Comparison of ENCODE assay signal across 8 cellular contexts in genomic region chr6:53792973-53793317, GRCh38. TPM values are rescaled to one million over a fixed set of nuclear protein-coding genes. Genes with fewer than 3 reads are reported as not detected.
DNase-seq lines count a peak whose midpoint lies in the region; ATAC-seq, FAIRE-seq and TF ChIP-seq lines count a peak whose summit lies in the region.

No MANE protein-coding gene starts in this region.

- H3K27ac ChIP-seq in OCI-LY7 (ENCODE audit: low read depth, low read length, poor library complexity, severe bottlenecking) (no peak overlapping the region), endothelial cell of umbilical vein (ENCODE audit: insufficient read depth, low read depth, low read length) (no peak overlapping the region), neural progenitor cell (no peak overlapping the region)

- FAIRE-seq in endothelial cell of umbilical vein (lab: Jason Lieb, UNC), result peak; percentile 52

- H3F3A ChIP-seq in neural progenitor cell (ENCODE audit: low read depth), result peaks cover 19% of the 10 kb centered on the region

- dilution Hi-C loops in endothelial cell of umbilical vein (cut with MboI; ENCODE audit: extremely low pct_ligation_motif_present, low sequenced_read_pairs), result no loop called here

- intact Hi-C loops in Caco-2 (cut with micrococcal nuclease; ENCODE audit: unreplicated experiment) (loop anchor here (1.0 to 5.0 kb wide), 5 partner anchors 28 to 163 kb away; no protein-coding TSS in a partner anchor), OCI-LY7 (cut with micrococcal nuclease; ENCODE audit: unreplicated experiment) (loop anchor here (5.0 kb wide), 1 partner anchor 164 kb away; no protein-coding TSS in a partner anchor), endothelial cell of umbilical vein (cut with micrococcal nuclease) (loop anchor here (1.0 to 5.0 kb wide), 2 partner anchors 66 to 149 kb away; no protein-coding TSS in a partner anchor)

- H3K9ac ChIP-seq in endothelial cell of umbilical vein (replicated peaks; ENCODE audit: extremely low read depth, insufficient read depth, low read length) (no peak overlapping the region), neural progenitor cell (no peak overlapping the region)

- H3K4me2 ChIP-seq in OCI-LY7 (ENCODE audit: low read length), result peak overlapping the region; percentile 97
- peak overlapping the region; percentile 44 for H3K4me2 ChIP-seq in endothelial cell of umbilical vein (ENCODE audit: insufficient read depth, low read length)
- H3K4me2 ChIP-seq in neural progenitor cell, result peak overlapping the region; percentile 92

- POLR2A ChIA-PET in Caco-2 (lab: Charles Lee), result interaction anchor here (0.6 to 3.8 kb wide), 17 partner anchors 20 to 799 kb away, joined by 3 to 36 read pairs (median 7); no protein-coding TSS in a partner anchor
- POLR2A ChIA-PET in OCI-LY7 (lab: Charles Lee), result interaction anchor here (0.6 to 1.6 kb wide), 6 partner anchors 8 to 169 kb away, joined by 3 to 4 read pairs (median 3); no protein-coding TSS in a partner anchor
- POLR2A ChIA-PET in endothelial cell of umbilical vein (lab: Charles Lee), result interaction anchor here (2.2 kb wide), 1 partner anchor 163 kb away, joined by 18 read pairs; no protein-coding TSS in a partner anchor
- POLR2A ChIA-PET in HEK293T (lab: Yijun Ruan, JAX), result interaction anchor here (1.4 to 2.8 kb wide), 5 partner anchors 21 to 163 kb away, joined by 3 to 15 read pairs (median 10); no protein-coding TSS in a partner anchor

- BruUV-seq in Caco-2 (replicated peaks; lab: Mats Ljungman, UMichigan) (TSS peak; percentile 65), OCI-LY7 (replicated peaks; lab: Mats Ljungman, UMichigan) (no TSS peak), endothelial cell of umbilical vein (replicated peaks; lab: Mats Ljungman, UMichigan) (no TSS peak)

- no peaks in the 10 kb centered on the region; the same call in 1 of the 2 replicates for H3K36me3 ChIP-seq in Caco-2 (ENCODE audit: control insufficient read depth, insufficient read depth, low read length)
- no peaks in the 10 kb centered on the region for H3K36me3 ChIP-seq in OCI-LY7 (ENCODE audit: insufficient read depth, low read length)
- H3K36me3 ChIP-seq in endothelial cell of umbilical vein (ENCODE audit: control insufficient read depth in 2 of 2, extremely low read depth in 1 of 2, insufficient read depth in 2 of 2, low read length in 2 of 2), result no peaks in the 10 kb centered on the region
- H3K36me3 ChIP-seq in neural progenitor cell, result no peaks in the 10 kb centered on the region

- no peaks in the 10 kb centered on the region for H3K9me1 ChIP-seq in endothelial cell of umbilical vein (replicated peaks; ENCODE audit: control insufficient read depth, extremely low read depth, insufficient read depth, low read length)

- H3K9me3 Mint-ChIP-seq in Caco-2 (ENCODE audit: unreplicated experiment), result peaks cover 11% of the 10 kb centered on the region
- H3K9me3 Mint-ChIP-seq in neural progenitor cell, result peaks cover 4% of the 10 kb centered on the region

- CTCF ChIA-PET in Caco-2 (lab: Charles Lee) (interaction anchor here (1.2 to 5.2 kb wide), 4 partner anchors 58 to 163 kb away, joined by 4 to 32 read pairs (median 23); no protein-coding TSS in a partner anchor), OCI-LY7 (lab: Charles Lee; ENCODE audit: unreplicated experiment) (no interaction called here), endothelial cell of umbilical vein (lab: Charles Lee) (interaction anchor here (1.2 to 7.5 kb wide), 14 partner anchors 16 to 193 kb away, joined by 3 to 319 read pairs (median 10); no protein-coding TSS in a partner anchor), HEK293T (lab: Yijun Ruan, JAX) (interaction anchor here (3.0 kb wide), 1 partner anchor 163 kb away, joined by 27 read pairs; no protein-coding TSS in a partner anchor)

- H3K4me1 Mint-ChIP-seq in Caco-2 (ENCODE audit: low read depth, unreplicated experiment) (peaks cover 13% of the 10 kb centered on the region), neural progenitor cell (peaks cover 25% of the 10 kb centered on the region)

- peak overlapping the region; percentile 99 for H2AFZ ChIP-seq in OCI-LY7 (ENCODE audit: low read length)
- H2AFZ ChIP-seq in endothelial cell of umbilical vein (ENCODE audit: low read depth, low read length), result peak overlapping the region; percentile 84
- no peak overlapping the region for H2AFZ ChIP-seq in neural progenitor cell (replicated peaks)

- DNase-seq in Caco-2 (no peak), OCI-LY7 (ENCODE audit: low spot score) (no peak), endothelial cell of umbilical vein (ENCODE audit: low read depth, low spot score) (no peak), neural progenitor cell (ENCODE audit: low spot score) (no peak), occipital lobe (lab: John Stamatoyannopoulos, UW) (no peak), HEK293T (ENCODE audit: extremely low spot score) (no peak), C1 segment of cervical spinal cord (lab: John Stamatoyannopoulos, UW) (no peak)

- H3K27ac Mint-ChIP-seq in Caco-2 (ENCODE audit: unreplicated experiment) (peak overlapping the region; percentile 94), neural progenitor cell (peak overlapping the region; percentile 64)

- H4K20me1 ChIP-seq in OCI-LY7 (ENCODE audit: insufficient read depth, low read length), result no peaks in the 10 kb centered on the region
- H4K20me1 ChIP-seq in endothelial cell of umbilical vein (replicated peaks; ENCODE audit: control insufficient read depth, extremely low read depth, insufficient read depth, low read length), result no peaks in the 10 kb centered on the region
- peaks cover 9% of the 10 kb centered on the region for H4K20me1 ChIP-seq in neural progenitor cell (ENCODE audit: low read depth)

- TF ChIP-seq CTCF in Caco-2 (IDR thresholded peaks at IDR 0.05; ENCODE audit: insufficient read depth in 1 of 2, low read depth in 1 of 2, low read length in 1 of 2, severe bottlenecking in 1 of 2, unreplicated experiment in 1 of 2) (no peak), OCI-LY7 (conservative IDR thresholded peaks at IDR 0.05; ENCODE audit: low read length) (no peak), endothelial cell of umbilical vein (IDR thresholded peaks at IDR 0.05; ENCODE audit: extremely low read depth in 1 of 2, insufficient read depth in 1 of 2, low read depth in 1 of 2, low read length in 2 of 2) (no peak), neural progenitor cell (IDR thresholded peaks at IDR 0.05) (no peak)

- H3K9me3 ChIP-seq in Caco-2, result peaks cover 16% of the 10 kb centered on the region
- peaks cover 7% of the 10 kb centered on the region; the same call in 1 of the 2 replicates for H3K9me3 ChIP-seq in OCI-LY7 (ENCODE audit: low read length)
- H3K9me3 ChIP-seq in endothelial cell of umbilical vein (replicated peaks; ENCODE audit: control insufficient read depth, insufficient read depth, low read length), result no peaks in the 10 kb centered on the region
- no peaks in the 10 kb centered on the region for H3K9me3 ChIP-seq in neural progenitor cell (ENCODE audit: low read depth)

- no peaks in the 10 kb centered on the region for H3K27me3 ChIP-seq in Caco-2 (replicated peaks; ENCODE audit: control insufficient read depth, insufficient read depth, low read length)
- no peaks in the 10 kb centered on the region for H3K27me3 ChIP-seq in endothelial cell of umbilical vein (ENCODE audit: control insufficient read depth in 2 of 2, insufficient read depth in 2 of 2, low read length in 2 of 2)
- peaks cover 40% of the 10 kb centered on the region for H3K27me3 ChIP-seq in neural progenitor cell

- TF ChIP-seq POLR2A in endothelial cell of umbilical vein (IDR thresholded peaks at IDR 0.05; ENCODE audit: low read depth, low read length), result no peak

- peak overlapping the region; percentile 97 for H3K4me3 Mint-ChIP-seq in Caco-2 (ENCODE audit: unreplicated experiment)
- peak overlapping the region; percentile 96 for H3K4me3 Mint-ChIP-seq in neural progenitor cell

- H3K4me3 ChIP-seq in Caco-2 (ENCODE audit: low read depth, low read length), result peak overlapping the region; percentile 82
- H3K4me3 ChIP-seq in OCI-LY7 (ENCODE audit: low read depth, low read length, poor library complexity, severe bottlenecking), result peak overlapping the region; percentile 84
- H3K4me3 ChIP-seq in endothelial cell of umbilical vein (replicated peaks in 1 of 3; ENCODE audit: insufficient read depth in 1 of 3, low read depth in 1 of 3, low read length in 3 of 3), result no peak overlapping the region
- H3K4me3 ChIP-seq in neural progenitor cell, result peak overlapping the region; percentile 70

- H3K79me2 ChIP-seq in OCI-LY7 (ENCODE audit: insufficient read depth, low read depth, low read length), result no peaks in the 10 kb centered on the region; the same call in 1 of the 2 replicates
- H3K79me2 ChIP-seq in endothelial cell of umbilical vein (ENCODE audit: control insufficient read depth, insufficient read depth, low read length), result peaks cover 7% of the 10 kb centered on the region
- peaks cover 13% of the 10 kb centered on the region for H3K79me2 ChIP-seq in neural progenitor cell (ENCODE audit: low read depth)

- H3K27me3 Mint-ChIP-seq in Caco-2 (ENCODE audit: insufficient read depth, unreplicated experiment) (no peaks in the 10 kb centered on the region), neural progenitor cell (ENCODE audit: insufficient read depth, low read depth) (peaks cover 8% of the 10 kb centered on the region)

- H3K36me3 Mint-ChIP-seq in Caco-2 (ENCODE audit: insufficient read depth, unreplicated experiment) (peaks cover 40% of the 10 kb centered on the region), neural progenitor cell (no peaks in the 10 kb centered on the region)

- no peak for ATAC-seq in HG02840 (IDR thresholded peaks at IDR 0.05; ENCODE audit: low FRiP score, unreplicated experiment)

- H3K4me1 ChIP-seq in Caco-2 (peaks cover 11% of the 10 kb centered on the region), OCI-LY7 (ENCODE audit: insufficient read depth, low read length, poor library complexity, severe bottlenecking) (peaks cover 24% of the 10 kb centered on the region), endothelial cell of umbilical vein (ENCODE audit: control insufficient read depth, extremely low read depth, insufficient read depth, low read length) (peaks cover 22% of the 10 kb centered on the region), neural progenitor cell (peaks cover 11% of the 10 kb centered on the region)

- no peaks in the 10 kb centered on the region for H3K9me2 ChIP-seq in OCI-LY7 (ENCODE audit: insufficient read depth, low read length)

TF ChIP-seq in HEK293T, 16 proteins besides CTCF, POLR2A, EP300 and RAD21 (continues in another document):
- TF ChIP-seq ZNF384 (IDR thresholded peaks at IDR 0.05), result no peak

RNA-seq across cellular contexts. Expression of gene LRRC1, which starts 1.9 kb away (rescaled TPM):
- 60.8 and 66.1 TPM in 2 replicates for total RNA-seq in Caco-2 (2022)
- total RNA-seq in OCI-LY7 (2014; rRNA removed; shearing (Covaris generic)), result 7.0 and 8.2 TPM in 2 replicates
- 6.6 and 8.4 TPM in 2 replicates for total RNA-seq in OCI-LY7 (2022)
- total RNA-seq in endothelial cell of umbilical vein, result 10.6 and 11.7 TPM in 2 replicates
- polyA plus RNA-seq in endothelial cell of umbilical vein, result 5.5 and 5.6 TPM in 2 replicates
- 5.7 and 6.3 TPM in 2 replicates for polyA plus RNA-seq in endothelial cell of umbilical vein (2011; cell fraction: cytosol; rRNA removed)
- 24.5 and 29.2 TPM in 2 replicates for polyA plus RNA-seq in endothelial cell of umbilical vein (2011; cell fraction: nucleus; rRNA removed)
- 6.7 and 7.3 TPM in 2 replicates for polyA plus RNA-seq in endothelial cell of umbilical vein (2012)
- polyA minus RNA-seq in endothelial cell of umbilical vein, result 7.8 and 10.2 TPM in 2 replicates
- 4.4 TPM for polyA minus RNA-seq in endothelial cell of umbilical vein (2011; cell fraction: cytosol; rRNA and poly(A)+ RNA removed)
- 20.1 and 30.3 TPM in 2 replicates for polyA minus RNA-seq in endothelial cell of umbilical vein (2011; cell fraction: nucleus; rRNA and poly(A)+ RNA removed)
- 12.2 and 14.0 TPM in 2 replicates for total RNA-seq in neural progenitor cell (ENCODE audit: low replicate concordance)
- 12.0 TPM for total RNA-seq in occipital lobe

Comparison
In these comparisons a context has a peak if more than half of its experiments do, and no peak if none do; other contexts are left out.
1. H3K4me3 ChIP-seq: peak in Caco-2 (single experiment), OCI-LY7 (single experiment) and neural progenitor cell (single experiment); none in endothelial cell of umbilical vein (0 of 3).
2. H3K4me2 ChIP-seq: peak in every context shown above with its lines; median percentile 97 in OCI-LY7; 92 in neural progenitor cell; 44 in endothelial cell of umbilical vein.